ENCODE assay signal across 1 cellular context in genomic region chr14:65790185-65790815, GRCh38.
TF ChIP-seq lines count a peak whose summit lies in the region.

No MANE protein-coding gene starts in this region.

TF ChIP-seq in H1, 55 proteins besides CTCF, POLR2A, EP300 and RAD21 (continued from another document):
- no peak for TF ChIP-seq CHD7 (IDR thresholded peaks at IDR 0.05; ENCODE audit: insufficient replicate concordance, low read length)
- no peak for TF ChIP-seq GABPA (IDR thresholded peaks at IDR 0.05; ENCODE audit: borderline replicate concordance, insufficient read depth, low read length)
- no peak for TF ChIP-seq KDM4A (IDR thresholded peaks at IDR 0.05; ENCODE audit: low read depth, low read length, severe bottlenecking)
- TF ChIP-seq RXRA (IDR thresholded peaks at IDR 0.05; ENCODE audit: insufficient read depth, low read depth, low read length), result no peak
- no peak for TF ChIP-seq CBX5 (IDR thresholded peaks at IDR 0.05; ENCODE audit: low read depth, low read length)
- TF ChIP-seq RNF2 (IDR thresholded peaks at IDR 0.05; ENCODE audit: borderline replicate concordance, low read depth, low read length, missing control alignments, poor library complexity, severe bottlenecking), result no peak
- no peak for TF ChIP-seq CHD1 (IDR thresholded peaks at IDR 0.05; ENCODE audit: low read depth, low read length)
- no peak for TF ChIP-seq YY1 (IDR thresholded peaks at IDR 0.05; ENCODE audit: low read depth, low read length)
- TF ChIP-seq BCL11A (IDR thresholded peaks at IDR 0.05; ENCODE audit: low read depth in 2 of 2, low read length in 2 of 2), result no peak
- TF ChIP-seq TCF12 (IDR thresholded peaks at IDR 0.05; ENCODE audit: low read depth, low read length), result no peak
